Comparison of ENCODE assay signal across 10 cellular contexts in the genomic region with DNA sequence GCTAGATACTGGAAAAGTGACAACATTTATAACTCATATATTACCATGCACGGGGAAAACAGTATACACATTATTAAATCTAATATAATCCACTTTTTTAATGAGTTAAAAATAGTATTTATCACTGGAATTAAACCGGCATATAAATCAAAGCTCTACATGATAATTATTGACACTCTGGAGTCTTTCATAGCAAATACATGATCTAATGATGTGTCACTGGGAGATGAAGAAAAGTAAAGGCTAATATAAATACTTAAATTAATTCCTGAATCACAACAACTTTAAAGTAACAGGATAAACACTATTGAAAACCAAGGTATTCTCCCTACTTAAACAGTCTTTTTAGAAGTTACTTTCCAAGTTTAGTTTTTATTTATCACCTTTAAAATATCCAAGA. TPM values are rescaled to one million over a fixed set of nuclear protein-coding genes. Genes with fewer than 3 reads are reported as not detected.
DNase-seq lines count a peak whose midpoint lies in the region; ATAC-seq and TF ChIP-seq lines count a peak whose summit lies in the region.
"Had no signal": no experiment of that assay in that cellular context is flagged by ENCODE, and none has a peak within 500 bp of the region (broad histone marks: within the 10 kb centered on the region; RNA-seq: fewer than 3 reads in every experiment).

No MANE protein-coding gene starts in this region.

- H3K4me3 Mint-ChIP-seq in activated CD4-positive, alpha-beta T cell treated with anti-CD3 and anti-CD28 coated beads, Interleukin-2, amount 10 ng/mL, durations not matched to agents 24 days and 14 days, result peak overlapping the region; percentile 94
- H3K4me3 Mint-ChIP-seq in T-helper 17 cell, result peak overlapping the region; percentile 19

- intact Hi-C loops in activated CD4-positive, alpha-beta T cell treated with anti-CD3 and anti-CD28 coated beads, Interleukin-2, amount 10 ng/mL, durations not matched to agents 24 days and 14 days (cut with micrococcal nuclease), result no loop called here

- DNase-seq in activated CD4-positive, alpha-beta T cell treated with anti-CD3 and anti-CD28 coated beads, Interleukin-2, amount 10 ng/mL, durations not matched to agents 24 days and 14 days, result no peak
- no peak for DNase-seq in activated CD4-positive, alpha-beta T cell treated with anti-CD3 and anti-CD28 coated beads, Interleukin-2, amount 50 U/mL, for 4 hours
- DNase-seq in T-helper 17 cell (no peak), foreskin fibroblast (no peak), iPS-NIHi11 (ENCODE audit: low spot score) (no peak), HPDE6-E6E7 (ENCODE audit: extremely low spot score) (no peak)
- DNase-seq: stimulated activated CD8-positive, alpha-beta memory T cell treated with anti-CD3 and anti-CD28 coated beads, Interleukin-4, amount 100 ng/mL, for 48 hours had no signal

- H3K4me3 ChIP-seq in foreskin fibroblast (ENCODE audit: low read depth in 1 of 2, low read length in 2 of 2), result peak overlapping the region; percentile 60 to 82
- peak overlapping the region; percentile 6 to 96 (median 14) for H3K4me3 ChIP-seq in skeletal muscle tissue (ENCODE audit: low read length in 3 of 3)

- H3K27me3 Mint-ChIP-seq in activated CD4-positive, alpha-beta T cell treated with anti-CD3 and anti-CD28 coated beads, Interleukin-2, amount 10 ng/mL, durations not matched to agents 24 days and 14 days, result peaks cover 2% of the 10 kb centered on the region
- H3K27me3 Mint-ChIP-seq in T-helper 17 cell, result no peaks in the 10 kb centered on the region
- H3K27me3 Mint-ChIP-seq: memory B cell had no signal

- H3K36me3 Mint-ChIP-seq in activated CD4-positive, alpha-beta T cell treated with anti-CD3 and anti-CD28 coated beads, Interleukin-2, amount 10 ng/mL, durations not matched to agents 24 days and 14 days (ENCODE audit: low read depth), result peaks cover 17% of the 10 kb centered on the region
- no peaks in the 10 kb centered on the region for H3K36me3 Mint-ChIP-seq in T-helper 17 cell (ENCODE audit: low read depth)
- H3K36me3 Mint-ChIP-seq: memory B cell had no signal

- peaks cover 46% of the 10 kb centered on the region for H3K4me1 Mint-ChIP-seq in activated CD4-positive, alpha-beta T cell treated with anti-CD3 and anti-CD28 coated beads, Interleukin-2, amount 10 ng/mL, durations not matched to agents 24 days and 14 days
- peaks cover 60% of the 10 kb centered on the region for H3K4me1 Mint-ChIP-seq in T-helper 17 cell

- peaks cover 10 to 31% (median 13%) of the 10 kb centered on the region in 3 donors for H3K4me1 ChIP-seq in skeletal muscle tissue (ENCODE audit: control insufficient read depth in 3 of 3, insufficient read depth in 3 of 3, low read length in 3 of 3)

- ATAC-seq in T-helper 17 cell, result no peak
- no peak for ATAC-seq in GM18861 (IDR thresholded peaks at IDR 0.05; ENCODE audit: unreplicated experiment)

- H3K9me3 Mint-ChIP-seq in activated CD4-positive, alpha-beta T cell treated with anti-CD3 and anti-CD28 coated beads, Interleukin-2, amount 10 ng/mL, durations not matched to agents 24 days and 14 days, result no peaks in the 10 kb centered on the region
- H3K9me3 Mint-ChIP-seq: memory B cell had no signal

- no peaks in the 10 kb centered on the region for H3K27me3 ChIP-seq in skeletal muscle tissue (ENCODE audit: control insufficient read depth in 3 of 3, insufficient read depth in 3 of 3, low read length in 3 of 3)

- TF ChIP-seq CTCF in foreskin fibroblast (IDR thresholded peaks at IDR 0.05; ENCODE audit: low read depth, low read length), result no peak

- H3K27ac Mint-ChIP-seq in activated CD4-positive, alpha-beta T cell treated with anti-CD3 and anti-CD28 coated beads, Interleukin-2, amount 10 ng/mL, durations not matched to agents 24 days and 14 days, result no peak overlapping the region
- no peak overlapping the region for H3K27ac Mint-ChIP-seq in T-helper 17 cell
- H3K27ac Mint-ChIP-seq: memory B cell had no signal

- peak overlapping the region in 1 of 3 donors; percentile 36 for H3K9ac ChIP-seq in skeletal muscle tissue (ENCODE audit: low read depth in 1 of 3, low read length in 3 of 3)

- no peak overlapping the region for H3K27ac ChIP-seq in skeletal muscle tissue (ENCODE audit: low read depth, low read length)

- H3K36me3 ChIP-seq in skeletal muscle tissue (ENCODE audit: control insufficient read depth in 3 of 3, insufficient read depth in 3 of 3, low read length in 3 of 3), result no peaks in the 10 kb centered on the region

- H3K9me3 ChIP-seq in T-helper 17 cell (ENCODE audit: control insufficient read depth, low read length, poor library complexity, severe bottlenecking) (no peaks in the 10 kb centered on the region), skeletal muscle tissue (ENCODE audit: control insufficient read depth in 3 of 3, low read length in 3 of 3) (no peaks in the 10 kb centered on the region)

RNA-seq across cellular contexts. Expression of a gene that starts 2.2 kb away (rescaled TPM):
- total RNA-seq in activated CD4-positive, alpha-beta T cell treated with anti-CD3 and anti-CD28 coated beads, Interleukin-2, amount 10 ng/mL, durations not matched to agents 24 days and 14 days, result 4.7 and 5.1 TPM in 2 replicates
- total RNA-seq in T-helper 17 cell (1 to 10 TPM; 6.8 to 7.3 TPM), skeletal muscle tissue (9.9 TPM)

RNA-seq across cellular contexts. Expression of a gene that starts 52.4 kb away (rescaled TPM):
- total RNA-seq in activated CD4-positive, alpha-beta T cell treated with anti-CD3 and anti-CD28 coated beads, Interleukin-2, amount 10 ng/mL, durations not matched to agents 24 days and 14 days, result 29.1 TPM in 2 replicates
- total RNA-seq in T-helper 17 cell, result under 1 TPM; 0.62 to 0.91 TPM
- 5.7 TPM for total RNA-seq in skeletal muscle tissue
